In the genomic region with DNA sequence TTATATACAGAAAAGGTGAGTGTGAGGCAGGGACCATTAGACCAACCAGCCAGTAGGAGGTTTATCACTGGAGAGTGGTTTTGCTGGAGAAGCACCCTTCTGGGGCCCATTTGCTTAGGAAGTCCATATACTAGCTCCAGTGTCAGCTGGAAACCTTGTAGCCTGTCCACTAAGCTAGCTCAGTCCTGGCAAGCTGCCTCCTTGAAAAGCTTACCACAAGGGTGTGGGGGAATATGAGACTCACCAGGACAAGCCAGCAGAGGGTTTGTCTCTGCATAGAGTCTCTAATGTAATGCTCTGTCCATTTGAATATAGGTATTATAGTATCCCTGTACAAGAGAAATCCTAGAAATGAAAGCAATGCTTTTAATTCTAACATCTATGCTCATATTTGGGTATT, we compare ENCODE assay signal across 25 cellular contexts.
"Had no signal": no experiment of that assay in that cellular context is flagged by ENCODE, and none has a peak within 500 bp of the region (broad histone marks: within the 10 kb centered on the region; RNA-seq: fewer than 3 reads in every experiment).

No MANE protein-coding gene starts in this region.

- H3K4me3 ChIP-seq: esophagus squamous epithelium, heart right ventricle, lower lobe of right lung, prostate gland, sigmoid colon, skin epidermis, spleen, thoracic aorta, tibial nerve, upper lobe of left lung had no signal

- FAIRE-seq: endometrium, keratinocyte, urothelium cell line had no signal

- H3K27me3 ChIP-seq: esophagus squamous epithelium, foreskin keratinocyte, heart right ventricle, neutrophil, sigmoid colon, spleen, tibial nerve, upper lobe of left lung had no signal

- ATAC-seq: effector memory CD8-positive, alpha-beta T cell; foreskin keratinocyte; heart right ventricle; left ventricle myocardium superior; lower lobe of right lung; natural killer cell treated with Interleukin-12 subunit alpha and Interleukin-12 subunit beta and Interleukin-15 and Interleukin-18, amount 100 ng/mL, for 72 hours; right cardiac atrium; stimulated activated naive B cell treated with anti-CD40 and anti-IgM and Interleukin-4, amounts not matched to agents 10 μg/mL and 1 μg/mL and 100 μg/mL, for 72 hours had no signal

- H3K27ac ChIP-seq: esophagus squamous epithelium, foreskin keratinocyte, heart right ventricle, lower lobe of right lung, neutrophil, prostate gland, sigmoid colon, skin epidermis, spleen, thoracic aorta, tibial nerve, upper lobe of left lung had no signal

- H3K4me1 ChIP-seq: esophagus squamous epithelium, foreskin keratinocyte, heart right ventricle, lower lobe of right lung, prostate gland, sigmoid colon, spleen, tibial nerve, upper lobe of left lung had no signal

- DNase-seq: cortex of kidney; effector memory CD8-positive, alpha-beta T cell; erythroblast; esophagus squamous epithelium; foreskin keratinocyte; glutamatergic neuron; heart right ventricle; hippocampal formation; left ventricle myocardium superior; lower lobe of right lung; right cardiac atrium; sigmoid colon; spleen; stimulated activated CD4-positive, alpha-beta T cell treated with anti-CD3 and anti-CD28 coated beads, Interleukin-2, amount 100 ng/mL, for 48 hours; stimulated activated naive B cell treated with anti-CD40 and anti-IgM and Interleukin-4, amounts not matched to agents 10 μg/mL and 1 μg/mL and 100 μg/mL, for 72 hours; upper lobe of left lung had no signal

- H3K9me3 ChIP-seq: esophagus squamous epithelium, heart right ventricle, lower lobe of right lung, neutrophil, prostate gland, sigmoid colon, spleen, thoracic aorta, tibial nerve, upper lobe of left lung had no signal
